Comparison of ENCODE assay signal across 1 cellular context in genomic region chr7:47535704-47536628, GRCh38.
TF ChIP-seq lines count a peak whose summit lies in the region.

No MANE protein-coding gene starts in this region.

TF ChIP-seq in liver, 16 proteins besides CTCF, POLR2A, EP300 and RAD21 (continued from another document):
- TF ChIP-seq RXRA (IDR thresholded peaks at IDR 0.05) (peak; percentile 6 to 46), JUND (IDR thresholded peaks at IDR 0.05) (no peak), FOXA1 (IDR thresholded peaks at IDR 0.05) (no peak), HNF4A (conservative IDR thresholded peaks at IDR 0.05) (peak in 1 of 2 donors; percentile 57), FOXA2 (IDR thresholded peaks at IDR 0.05) (no peak), EGR1 (IDR thresholded peaks at IDR 0.05; ENCODE audit: low read depth in 2 of 2) (no peak)
